ENCODE assay signal across 1 cellular context in the genomic region with DNA sequence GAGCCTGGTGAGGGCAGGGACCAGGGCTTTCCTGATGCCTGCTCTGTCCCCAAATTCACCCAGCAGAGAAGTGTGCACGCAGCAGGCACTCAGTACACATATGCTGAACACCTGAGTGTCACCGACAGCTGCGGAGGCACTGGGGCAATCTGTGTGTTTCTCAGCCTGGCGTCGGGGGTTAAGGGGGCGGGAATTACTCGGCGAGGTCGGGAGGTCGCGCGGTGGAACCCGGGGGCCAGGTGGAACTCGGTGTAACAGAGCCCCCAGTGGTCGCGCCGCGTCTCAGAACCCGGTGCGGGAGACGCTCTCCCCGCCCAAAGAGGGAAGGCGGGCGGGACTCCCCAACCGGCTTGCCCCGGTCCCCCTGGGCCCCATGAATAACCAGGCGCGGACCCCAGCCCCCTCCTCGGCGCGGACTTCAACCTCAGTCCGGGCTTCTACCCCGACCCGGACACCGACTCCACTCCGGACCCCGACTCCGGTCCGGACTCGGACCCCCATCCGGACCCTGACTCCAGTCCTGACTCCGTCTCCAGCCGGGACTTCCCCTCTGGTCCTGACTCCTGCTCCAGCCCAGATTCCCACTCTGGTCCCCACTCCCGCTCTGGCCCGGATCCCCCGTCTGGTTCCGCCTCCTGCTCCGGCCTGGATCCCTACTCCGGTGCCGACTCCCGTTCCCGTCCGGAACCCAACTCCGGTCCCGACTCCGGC.
A peak's percentile ranks its signal among the peaks of the same experiment; 100 is the strongest.
TF ChIP-seq lines count a peak whose summit lies in the region.

TSS of gene SELENOV (plus strand) at position 300 of the 711 bp plus-strand sequence. CDS start at position 374, 74 bp downstream.

TF ChIP-seq in HepG2, 621 proteins besides CTCF, POLR2A, EP300 and RAD21 (continued from another document and continues in another):
- no peak for TF ChIP-seq ZBTB40 (IDR thresholded peaks at IDR 0.05)
- TF ChIP-seq ZBTB40 (CRISPR knock-in tag; IDR thresholded peaks at IDR 0.05): no peak
- no peak for TF ChIP-seq ZFP36L2 (CRISPR knock-in tag; IDR thresholded peaks at IDR 0.05)
- TF ChIP-seq PRDM15 (CRISPR knock-in tag; IDR thresholded peaks at IDR 0.05): peak; percentile 98
- no peak for TF ChIP-seq ZNF382 (CRISPR knock-in tag; IDR thresholded peaks at IDR 0.05; ENCODE audit: borderline replicate concordance)
- no peak for TF ChIP-seq CBX2 (IDR thresholded peaks at IDR 0.05; ENCODE audit: low read depth, low read length)
- TF ChIP-seq CBX2 (CRISPR knock-in tag; IDR thresholded peaks at IDR 0.05; ENCODE audit: low read depth): no peak
- TF ChIP-seq MAX (IDR thresholded peaks at IDR 0.05): 0 out of 2 replicates have a peak, but pooled peaks have one; percentile 29
- TF ChIP-seq ZNF501 (CRISPR knock-in tag; IDR thresholded peaks at IDR 0.05): no peak
- TF ChIP-seq NFYB (CRISPR knock-in tag; IDR thresholded peaks at IDR 0.05): no peak
- TF ChIP-seq ZNF10 (CRISPR knock-in tag; IDR thresholded peaks at IDR 0.05; ENCODE audit: borderline replicate concordance, low read depth): no peak
- TF ChIP-seq, protein P1, sequence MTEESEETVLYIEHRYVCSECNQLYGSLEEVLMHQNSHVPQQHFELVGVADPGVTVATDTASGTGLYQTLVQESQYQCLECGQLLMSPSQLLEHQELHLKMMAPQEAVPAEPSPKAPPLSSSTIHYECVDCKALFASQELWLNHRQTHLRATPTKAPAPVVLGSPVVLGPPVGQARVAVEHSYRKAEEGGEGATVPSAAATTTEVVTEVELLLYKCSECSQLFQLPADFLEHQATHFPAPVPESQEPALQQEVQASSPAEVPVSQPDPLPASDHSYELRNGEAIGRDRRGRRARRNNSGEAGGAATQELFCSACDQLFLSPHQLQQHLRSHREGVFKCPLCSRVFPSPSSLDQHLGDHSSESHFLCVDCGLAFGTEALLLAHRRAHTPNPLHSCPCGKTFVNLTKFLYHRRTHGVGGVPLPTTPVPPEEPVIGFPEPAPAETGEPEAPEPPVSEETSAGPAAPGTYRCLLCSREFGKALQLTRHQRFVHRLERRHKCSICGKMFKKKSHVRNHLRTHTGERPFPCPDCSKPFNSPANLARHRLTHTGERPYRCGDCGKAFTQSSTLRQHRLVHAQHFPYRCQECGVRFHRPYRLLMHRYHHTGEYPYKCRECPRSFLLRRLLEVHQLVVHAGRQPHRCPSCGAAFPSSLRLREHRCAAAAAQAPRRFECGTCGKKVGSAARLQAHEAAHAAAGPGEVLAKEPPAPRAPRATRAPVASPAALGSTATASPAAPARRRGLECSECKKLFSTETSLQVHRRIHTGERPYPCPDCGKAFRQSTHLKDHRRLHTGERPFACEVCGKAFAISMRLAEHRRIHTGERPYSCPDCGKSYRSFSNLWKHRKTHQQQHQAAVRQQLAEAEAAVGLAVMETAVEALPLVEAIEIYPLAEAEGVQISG (CRISPR knock-in tag; IDR thresholded peaks at IDR 0.05): no peak
- no peak for TF ChIP-seq ZSCAN5A (CRISPR knock-in tag; IDR thresholded peaks at IDR 0.05; ENCODE audit: borderline replicate concordance)
- no peak for TF ChIP-seq ZNF816 (CRISPR knock-in tag; IDR thresholded peaks at IDR 0.05; ENCODE audit: borderline replicate concordance)
- TF ChIP-seq ZNF629 (CRISPR knock-in tag; conservative IDR thresholded peaks at IDR 0.05): no peak
- no peak for TF ChIP-seq ZNF891 (CRISPR knock-in tag; IDR thresholded peaks at IDR 0.05)
- no peak for TF ChIP-seq ATRX (CRISPR knock-in tag; IDR thresholded peaks at IDR 0.05; ENCODE audit: borderline replicate concordance)
- no peak for TF ChIP-seq ZNF75D (CRISPR knock-in tag; IDR thresholded peaks at IDR 0.05; ENCODE audit: borderline replicate concordance)
- TF ChIP-seq ZNF230 (CRISPR knock-in tag; IDR thresholded peaks at IDR 0.05): no peak
- TF ChIP-seq ZBTB33 (CRISPR knock-in tag; IDR thresholded peaks at IDR 0.05): no peak
- TF ChIP-seq, protein P2, sequence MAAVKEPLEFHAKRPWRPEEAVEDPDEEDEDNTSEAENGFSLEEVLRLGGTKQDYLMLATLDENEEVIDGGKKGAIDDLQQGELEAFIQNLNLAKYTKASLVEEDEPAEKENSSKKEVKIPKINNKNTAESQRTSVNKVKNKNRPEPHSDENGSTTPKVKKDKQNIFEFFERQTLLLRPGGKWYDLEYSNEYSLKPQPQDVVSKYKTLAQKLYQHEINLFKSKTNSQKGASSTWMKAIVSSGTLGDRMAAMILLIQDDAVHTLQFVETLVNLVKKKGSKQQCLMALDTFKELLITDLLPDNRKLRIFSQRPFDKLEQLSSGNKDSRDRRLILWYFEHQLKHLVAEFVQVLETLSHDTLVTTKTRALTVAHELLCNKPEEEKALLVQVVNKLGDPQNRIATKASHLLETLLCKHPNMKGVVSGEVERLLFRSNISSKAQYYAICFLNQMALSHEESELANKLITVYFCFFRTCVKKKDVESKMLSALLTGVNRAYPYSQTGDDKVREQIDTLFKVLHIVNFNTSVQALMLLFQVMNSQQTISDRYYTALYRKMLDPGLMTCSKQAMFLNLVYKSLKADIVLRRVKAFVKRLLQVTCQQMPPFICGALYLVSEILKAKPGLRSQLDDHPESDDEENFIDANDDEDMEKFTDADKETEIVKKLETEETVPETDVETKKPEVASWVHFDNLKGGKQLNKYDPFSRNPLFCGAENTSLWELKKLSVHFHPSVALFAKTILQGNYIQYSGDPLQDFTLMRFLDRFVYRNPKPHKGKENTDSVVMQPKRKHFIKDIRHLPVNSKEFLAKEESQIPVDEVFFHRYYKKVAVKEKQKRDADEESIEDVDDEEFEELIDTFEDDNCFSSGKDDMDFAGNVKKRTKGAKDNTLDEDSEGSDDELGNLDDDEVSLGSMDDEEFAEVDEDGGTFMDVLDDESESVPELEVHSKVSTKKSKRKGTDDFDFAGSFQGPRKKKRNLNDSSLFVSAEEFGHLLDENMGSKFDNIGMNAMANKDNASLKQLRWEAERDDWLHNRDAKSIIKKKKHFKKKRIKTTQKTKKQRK (IDR thresholded peaks at IDR 0.05; ENCODE audit: low read length): no peak
- no peak for TF ChIP-seq NPAS2 (CRISPR knock-in tag; IDR thresholded peaks at IDR 0.05; ENCODE audit: borderline replicate concordance)
- no peak for TF ChIP-seq DNMT3B (CRISPR knock-in tag; conservative IDR thresholded peaks at IDR 0.05)
- TF ChIP-seq SNAI1 (CRISPR knock-in tag; IDR thresholded peaks at IDR 0.05; ENCODE audit: borderline replicate concordance): 0 out of 2 replicates have a peak, but pooled peaks have one; percentile 22
- no peak for TF ChIP-seq ZSCAN21 (CRISPR knock-in tag; IDR thresholded peaks at IDR 0.05; ENCODE audit: borderline replicate concordance)
- no peak for TF ChIP-seq CREB3 (CRISPR knock-in tag; IDR thresholded peaks at IDR 0.05)
